33 cellular contexts compared by ENCODE assay signal in the genomic region with DNA sequence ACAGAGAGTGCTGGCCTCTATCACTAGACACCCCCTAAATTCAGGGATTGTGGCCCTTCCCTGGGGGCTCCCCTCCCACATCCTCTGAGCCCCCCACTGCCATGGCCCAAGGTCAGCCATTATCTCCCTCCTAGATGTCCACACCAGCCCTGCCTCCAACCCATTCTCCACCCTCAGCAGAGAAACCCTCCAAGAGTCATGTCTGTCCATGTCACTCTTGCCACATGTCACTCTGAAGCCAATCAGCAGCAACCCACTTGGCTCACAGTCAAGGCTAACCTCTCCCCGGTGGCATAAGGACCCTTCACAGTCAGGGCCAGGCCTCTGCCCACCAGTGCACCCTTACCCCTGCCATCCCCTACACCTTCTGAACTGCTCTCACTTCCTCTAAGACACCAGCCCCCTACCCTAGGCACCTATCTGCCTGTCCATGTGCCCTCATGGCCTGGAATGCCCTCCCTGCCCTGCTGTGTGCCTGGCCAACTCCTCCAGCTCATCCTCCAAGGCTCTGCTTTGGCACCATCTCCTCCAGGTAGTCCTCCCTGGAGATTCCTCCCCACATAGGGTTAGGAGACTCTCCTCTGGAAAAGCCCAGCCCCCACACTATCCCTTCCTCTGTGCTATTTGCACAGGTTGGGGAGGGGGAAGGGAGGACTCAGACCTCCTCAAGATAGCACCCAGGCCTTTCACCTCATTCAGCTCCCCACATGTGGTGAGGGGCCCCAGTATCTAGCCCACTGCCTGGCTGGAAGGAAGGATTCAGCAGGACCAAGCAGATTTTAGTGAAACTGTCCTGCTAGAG.
A peak's percentile ranks its signal among the peaks of the same experiment; 100 is the strongest.
DNase-seq lines count a peak whose midpoint lies in the region; ATAC-seq and TF ChIP-seq lines count a peak whose summit lies in the region.
"Had no signal": no experiment of that assay in that cellular context is flagged by ENCODE, and none has a peak within 500 bp of the region (broad histone marks: within the 10 kb centered on the region; RNA-seq: fewer than 3 reads in every experiment).

No MANE protein-coding gene starts in this region.

- H3K27ac Mint-ChIP-seq in activated CD4-positive, alpha-beta memory T cell treated with anti-CD3 and anti-CD28 coated beads, Interleukin-2, amount 10 ng/mL, durations not matched to agents 7 days and 5 days = no peak overlapping the region
- H3K27ac Mint-ChIP-seq in activated CD4-positive, alpha-beta memory T cell treated with anti-CD3 and anti-CD28 coated beads for 36 hours = no peak overlapping the region
- no peak overlapping the region for H3K27ac Mint-ChIP-seq in natural killer cell
- no peak overlapping the region for H3K27ac Mint-ChIP-seq in type B pancreatic cell
- H3K27ac Mint-ChIP-seq: activated CD8-positive, alpha-beta T cell treated with anti-CD3 and anti-CD28 coated beads, Interleukin-2, amount 10 ng/mL, durations not matched to agents 7 days and 5 days; mesothelial cell of epicardium; stimulated activated naive B cell treated with anti-CD40 and anti-IgM and Interleukin-4, amounts not matched to agents 10 μg/mL and 1 μg/mL and 100 μg/mL, for 72 hours had no signal

- H3K9me3 Mint-ChIP-seq in activated CD4-positive, alpha-beta memory T cell treated with anti-CD3 and anti-CD28 coated beads, Interleukin-2, amount 10 ng/mL, durations not matched to agents 7 days and 5 days = no peaks in the 10 kb centered on the region
- H3K9me3 Mint-ChIP-seq in activated CD4-positive, alpha-beta memory T cell treated with anti-CD3 and anti-CD28 coated beads for 36 hours = peaks cover 2% of the 10 kb centered on the region
- no peaks in the 10 kb centered on the region for H3K9me3 Mint-ChIP-seq in natural killer cell
- peaks cover 18% of the 10 kb centered on the region for H3K9me3 Mint-ChIP-seq in type B pancreatic cell

- TF ChIP-seq CTCF in natural killer cell (IDR thresholded peaks at IDR 0.05) (no peak), type B pancreatic cell (conservative IDR thresholded peaks at IDR 0.05) (no peak), gastrocnemius medialis (IDR thresholded peaks at IDR 0.05 in 4 of 5, conservative IDR thresholded peaks at IDR 0.05 in 1 of 5) (no peak)

- no peak overlapping the region for H3K4me3 Mint-ChIP-seq in activated CD4-positive, alpha-beta memory T cell treated with anti-CD3 and anti-CD28 coated beads, Interleukin-2, amount 10 ng/mL, durations not matched to agents 7 days and 5 days
- H3K4me3 Mint-ChIP-seq in activated CD4-positive, alpha-beta memory T cell treated with anti-CD3 and anti-CD28 coated beads for 36 hours = no peak overlapping the region
- H3K4me3 Mint-ChIP-seq in natural killer cell (no peak overlapping the region), type B pancreatic cell (no peak overlapping the region)
- H3K4me3 Mint-ChIP-seq: activated CD8-positive, alpha-beta T cell treated with anti-CD3 and anti-CD28 coated beads, Interleukin-2, amount 10 ng/mL, durations not matched to agents 7 days and 5 days; mesothelial cell of epicardium; stimulated activated naive B cell treated with anti-CD40 and anti-IgM and Interleukin-4, amounts not matched to agents 10 μg/mL and 1 μg/mL and 100 μg/mL, for 72 hours had no signal

- no peak overlapping the region for H3K4me3 ChIP-seq in gastrocnemius medialis
- H3K4me3 ChIP-seq: BLaER1 treated with 17β-estradiol and CSF1 and Interleukin-3, amounts not matched to agents 10 nM and 100 nM; esophagus muscularis mucosa; GM12878; heart left ventricle had no signal

- no peaks in the 10 kb centered on the region for H3K36me3 Mint-ChIP-seq in activated CD4-positive, alpha-beta memory T cell treated with anti-CD3 and anti-CD28 coated beads, Interleukin-2, amount 10 ng/mL, durations not matched to agents 7 days and 5 days (ENCODE audit: low read depth)
- no peaks in the 10 kb centered on the region for H3K36me3 Mint-ChIP-seq in activated CD4-positive, alpha-beta memory T cell treated with anti-CD3 and anti-CD28 coated beads for 36 hours
- H3K36me3 Mint-ChIP-seq in natural killer cell (no peaks in the 10 kb centered on the region), type B pancreatic cell (no peaks in the 10 kb centered on the region)
- H3K36me3 Mint-ChIP-seq: mesothelial cell of epicardium; naive B cell; stimulated activated naive B cell treated with anti-CD40 and anti-IgM and Interleukin-4, amounts not matched to agents 10 μg/mL and 1 μg/mL and 100 μg/mL, for 72 hours had no signal

- in situ Hi-C loops in gastrocnemius medialis (cut with MboI; ENCODE audit: low sequenced_read_pairs in 4 of 4) = no loop called here

- ATAC-seq in natural killer cell (no peak), GM19023 (IDR thresholded peaks at IDR 0.05; ENCODE audit: unreplicated experiment) (no peak), gastrocnemius medialis (no peak)
- ATAC-seq: activated CD8-positive, alpha-beta T cell treated with anti-CD3 and anti-CD28 coated beads, Interleukin-2, amount 10 ng/mL, durations not matched to agents 7 days and 5 days; GM12878; heart left ventricle; HepG2; left ventricle myocardium superior; stimulated activated naive B cell treated with anti-CD40 and anti-IgM and Interleukin-4, amounts not matched to agents 10 μg/mL and 1 μg/mL and 100 μg/mL, for 72 hours had no signal

- H3K27me3 ChIP-seq in gastrocnemius medialis = no peaks in the 10 kb centered on the region
- H3K27me3 ChIP-seq: BLaER1 treated with 17β-estradiol and CSF1 and Interleukin-3, amounts not matched to agents 10 nM and 100 nM; heart left ventricle had no signal

- H3K9me3 ChIP-seq in gastrocnemius medialis = no peaks in the 10 kb centered on the region

- no peaks in the 10 kb centered on the region for H3K4me1 Mint-ChIP-seq in activated CD4-positive, alpha-beta memory T cell treated with anti-CD3 and anti-CD28 coated beads, Interleukin-2, amount 10 ng/mL, durations not matched to agents 7 days and 5 days
- H3K4me1 Mint-ChIP-seq in activated CD4-positive, alpha-beta memory T cell treated with anti-CD3 and anti-CD28 coated beads for 36 hours (ENCODE audit: low read depth) = no peaks in the 10 kb centered on the region
- H3K4me1 Mint-ChIP-seq in natural killer cell (no peaks in the 10 kb centered on the region), type B pancreatic cell (ENCODE audit: unreplicated experiment) (no peaks in the 10 kb centered on the region)
- H3K4me1 Mint-ChIP-seq: mesothelial cell of epicardium had no signal

- no peaks in the 10 kb centered on the region for H3K4me1 ChIP-seq in gastrocnemius medialis
- H3K4me1 ChIP-seq: esophagus muscularis mucosa, heart left ventricle had no signal

- no peak overlapping the region for H3K27ac ChIP-seq in gastrocnemius medialis
- H3K27ac ChIP-seq: 22Rv1; BLaER1 treated with 17β-estradiol and CSF1 and Interleukin-3, amounts not matched to agents 10 nM and 100 nM; esophagus muscularis mucosa; heart left ventricle had no signal

- DNase-seq in activated CD4-positive, alpha-beta memory T cell treated with anti-CD3 and anti-CD28 coated beads, Interleukin-2, amount 10 ng/mL, durations not matched to agents 7 days and 5 days = peak; percentile 9
- no peak for DNase-seq in activated CD4-positive, alpha-beta memory T cell treated with anti-CD3 and anti-CD28 coated beads for 36 hours
- peak; percentile 26 for DNase-seq in ecto neural progenitor cell (ENCODE audit: low spot score)
- DNase-seq in natural killer cell = peak; percentile 9
- DNase-seq in type B pancreatic cell (ENCODE audit: extremely low spot score, unreplicated experiment) = peak; percentile 31
- no peak for DNase-seq in OCI-M2 (lab: John Stamatoyannopoulos, UW; ENCODE audit: unreplicated experiment)
- no peak for DNase-seq in gastrocnemius medialis
- DNase-seq: activated CD4-positive, alpha-beta T cell treated with anti-CD3 and anti-CD28 coated beads for 1 hour; activated T-cell treated with anti-CD3 and anti-CD28 coated beads, Interleukin-2, amount 50 U/mL, for 1 hour; central memory CD4-positive, alpha-beta T cell; dermis blood vessel endothelial cell; DMS153; foreskin fibroblast; HCEC 1CT; heart left ventricle; Karpas-422; left ventricle myocardium superior; naive B cell; NCI-H2029; NCI-H510A treated with DMSO at 0.1 percent for 48 hours; NK-92 treated with Interleukin-12 subunit alpha and Interleukin-12 subunit beta, amount 100 ng/mL, for 24 hours; occipital lobe; SHP77; stimulated activated naive B cell treated with anti-CD40 and anti-IgM and Interleukin-4, amounts not matched to agents 10 μg/mL and 1 μg/mL and 100 μg/mL, for 72 hours; T-helper 2 cell had no signal

- no peaks in the 10 kb centered on the region for H3K36me3 ChIP-seq in gastrocnemius medialis
- H3K36me3 ChIP-seq: BLaER1 treated with 17β-estradiol and CSF1 and Interleukin-3, amounts not matched to agents 10 nM and 100 nM; esophagus muscularis mucosa; heart left ventricle had no signal

- CTCF ChIA-PET in activated CD4-positive, alpha-beta memory T cell treated with anti-CD3 and anti-CD28 coated beads, Interleukin-2, amount 10 ng/mL, durations not matched to agents 7 days and 5 days (lab: Charles Lee) = no interaction called here
- CTCF ChIA-PET in activated CD4-positive, alpha-beta memory T cell treated with anti-CD3 and anti-CD28 coated beads for 36 hours (lab: Charles Lee) = no interaction called here

- intact Hi-C loops in activated CD4-positive, alpha-beta memory T cell treated with anti-CD3 and anti-CD28 coated beads for 36 hours (cut with micrococcal nuclease) = no loop called here
- intact Hi-C loops in natural killer cell (cut with micrococcal nuclease) (no loop called here), gastrocnemius medialis (cut with DNase I; ENCODE audit: low total_unique reads) (no loop called here)

- peaks cover 3% of the 10 kb centered on the region for H3K27me3 Mint-ChIP-seq in activated CD4-positive, alpha-beta memory T cell treated with anti-CD3 and anti-CD28 coated beads, Interleukin-2, amount 10 ng/mL, durations not matched to agents 7 days and 5 days
- peaks cover 3% of the 10 kb centered on the region for H3K27me3 Mint-ChIP-seq in activated CD4-positive, alpha-beta memory T cell treated with anti-CD3 and anti-CD28 coated beads for 36 hours
- H3K27me3 Mint-ChIP-seq in natural killer cell (ENCODE audit: low read depth in 2 of 2) = no peaks in the 10 kb centered on the region
- peaks cover 23% of the 10 kb centered on the region for H3K27me3 Mint-ChIP-seq in type B pancreatic cell

- POLR2A ChIA-PET in activated CD4-positive, alpha-beta memory T cell treated with anti-CD3 and anti-CD28 coated beads, Interleukin-2, amount 10 ng/mL, durations not matched to agents 7 days and 5 days (lab: Charles Lee) = no interaction called here
- POLR2A ChIA-PET in activated CD4-positive, alpha-beta memory T cell treated with anti-CD3 and anti-CD28 coated beads for 36 hours (lab: Charles Lee) = no interaction called here

- no peak for TF ChIP-seq POLR2A in gastrocnemius medialis (IDR thresholded peaks at IDR 0.05)

Comparison
In these comparisons a context has a peak if more than half of its experiments do, and no peak if none do; other contexts are left out.
1. DNase-seq: peak in activated CD4-positive, alpha-beta memory T cell treated with anti-CD3 and anti-CD28 coated beads, Interleukin-2, amount 10 ng/mL, durations not matched to agents 7 days and 5 days (single experiment), ecto neural progenitor cell (single experiment), natural killer cell (single experiment) and type B pancreatic cell (single experiment); none in activated CD4-positive, alpha-beta memory T cell treated with anti-CD3 and anti-CD28 coated beads for 36 hours (single experiment), OCI-M2 (single experiment) and gastrocnemius medialis (0 of 2).